Comparison of ENCODE assay signal across 2 cellular contexts in the genomic region with DNA sequence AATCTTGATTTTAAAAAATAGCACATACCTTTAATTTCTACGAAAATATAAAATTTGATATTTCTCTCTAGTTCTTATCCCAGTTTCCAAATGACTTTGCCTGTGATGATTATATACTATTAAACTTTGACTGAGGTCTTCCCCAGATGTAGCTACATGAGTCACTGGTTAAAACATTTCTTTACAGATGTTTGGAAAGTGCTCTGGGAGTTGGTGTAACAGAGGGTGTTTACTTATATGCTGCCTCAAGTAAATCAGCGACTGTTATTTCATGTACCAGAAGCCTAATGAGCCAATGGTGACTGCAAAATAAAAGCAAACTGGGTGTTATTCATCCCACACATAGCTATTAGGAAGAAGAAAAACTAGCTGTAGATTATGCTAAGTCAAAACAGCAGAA.
TF ChIP-seq lines count a peak whose summit lies in the region.

No MANE protein-coding gene starts in this region.

TF ChIP-seq in GM23338, 12 proteins besides CTCF, POLR2A, EP300 and RAD21 (continued from another document):
- no peak for TF ChIP-seq EZH2 (IDR thresholded peaks at IDR 0.05; ENCODE audit: low read depth, unreplicated experiment)
- TF ChIP-seq, protein P1, sequence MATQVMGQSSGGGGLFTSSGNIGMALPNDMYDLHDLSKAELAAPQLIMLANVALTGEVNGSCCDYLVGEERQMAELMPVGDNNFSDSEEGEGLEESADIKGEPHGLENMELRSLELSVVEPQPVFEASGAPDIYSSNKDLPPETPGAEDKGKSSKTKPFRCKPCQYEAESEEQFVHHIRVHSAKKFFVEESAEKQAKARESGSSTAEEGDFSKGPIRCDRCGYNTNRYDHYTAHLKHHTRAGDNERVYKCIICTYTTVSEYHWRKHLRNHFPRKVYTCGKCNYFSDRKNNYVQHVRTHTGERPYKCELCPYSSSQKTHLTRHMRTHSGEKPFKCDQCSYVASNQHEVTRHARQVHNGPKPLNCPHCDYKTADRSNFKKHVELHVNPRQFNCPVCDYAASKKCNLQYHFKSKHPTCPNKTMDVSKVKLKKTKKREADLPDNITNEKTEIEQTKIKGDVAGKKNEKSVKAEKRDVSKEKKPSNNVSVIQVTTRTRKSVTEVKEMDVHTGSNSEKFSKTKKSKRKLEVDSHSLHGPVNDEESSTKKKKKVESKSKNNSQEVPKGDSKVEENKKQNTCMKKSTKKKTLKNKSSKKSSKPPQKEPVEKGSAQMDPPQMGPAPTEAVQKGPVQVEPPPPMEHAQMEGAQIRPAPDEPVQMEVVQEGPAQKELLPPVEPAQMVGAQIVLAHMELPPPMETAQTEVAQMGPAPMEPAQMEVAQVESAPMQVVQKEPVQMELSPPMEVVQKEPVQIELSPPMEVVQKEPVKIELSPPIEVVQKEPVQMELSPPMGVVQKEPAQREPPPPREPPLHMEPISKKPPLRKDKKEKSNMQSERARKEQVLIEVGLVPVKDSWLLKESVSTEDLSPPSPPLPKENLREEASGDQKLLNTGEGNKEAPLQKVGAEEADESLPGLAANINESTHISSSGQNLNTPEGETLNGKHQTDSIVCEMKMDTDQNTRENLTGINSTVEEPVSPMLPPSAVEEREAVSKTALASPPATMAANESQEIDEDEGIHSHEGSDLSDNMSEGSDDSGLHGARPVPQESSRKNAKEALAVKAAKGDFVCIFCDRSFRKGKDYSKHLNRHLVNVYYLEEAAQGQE (IDR thresholded peaks at IDR 0.05; ENCODE audit: unreplicated experiment), result no peak
- no peak for TF ChIP-seq ZNF114 (CRISPR knock-in tag; IDR thresholded peaks at IDR 0.05)
- TF ChIP-seq EZH2phosphoT487 (IDR thresholded peaks at IDR 0.05; ENCODE audit: unreplicated experiment), result no peak
- no peak for TF ChIP-seq JUNB (IDR thresholded peaks at IDR 0.05; ENCODE audit: unreplicated experiment)
- no peak for TF ChIP-seq NANOG (IDR thresholded peaks at IDR 0.05; ENCODE audit: borderline replicate concordance)
- no peak for TF ChIP-seq ZNF331 (CRISPR knock-in tag; IDR thresholded peaks at IDR 0.05; ENCODE audit: low read depth)
- TF ChIP-seq STAT1 (IDR thresholded peaks at IDR 0.05; ENCODE audit: unreplicated experiment), result no peak
- TF ChIP-seq, protein P2, sequence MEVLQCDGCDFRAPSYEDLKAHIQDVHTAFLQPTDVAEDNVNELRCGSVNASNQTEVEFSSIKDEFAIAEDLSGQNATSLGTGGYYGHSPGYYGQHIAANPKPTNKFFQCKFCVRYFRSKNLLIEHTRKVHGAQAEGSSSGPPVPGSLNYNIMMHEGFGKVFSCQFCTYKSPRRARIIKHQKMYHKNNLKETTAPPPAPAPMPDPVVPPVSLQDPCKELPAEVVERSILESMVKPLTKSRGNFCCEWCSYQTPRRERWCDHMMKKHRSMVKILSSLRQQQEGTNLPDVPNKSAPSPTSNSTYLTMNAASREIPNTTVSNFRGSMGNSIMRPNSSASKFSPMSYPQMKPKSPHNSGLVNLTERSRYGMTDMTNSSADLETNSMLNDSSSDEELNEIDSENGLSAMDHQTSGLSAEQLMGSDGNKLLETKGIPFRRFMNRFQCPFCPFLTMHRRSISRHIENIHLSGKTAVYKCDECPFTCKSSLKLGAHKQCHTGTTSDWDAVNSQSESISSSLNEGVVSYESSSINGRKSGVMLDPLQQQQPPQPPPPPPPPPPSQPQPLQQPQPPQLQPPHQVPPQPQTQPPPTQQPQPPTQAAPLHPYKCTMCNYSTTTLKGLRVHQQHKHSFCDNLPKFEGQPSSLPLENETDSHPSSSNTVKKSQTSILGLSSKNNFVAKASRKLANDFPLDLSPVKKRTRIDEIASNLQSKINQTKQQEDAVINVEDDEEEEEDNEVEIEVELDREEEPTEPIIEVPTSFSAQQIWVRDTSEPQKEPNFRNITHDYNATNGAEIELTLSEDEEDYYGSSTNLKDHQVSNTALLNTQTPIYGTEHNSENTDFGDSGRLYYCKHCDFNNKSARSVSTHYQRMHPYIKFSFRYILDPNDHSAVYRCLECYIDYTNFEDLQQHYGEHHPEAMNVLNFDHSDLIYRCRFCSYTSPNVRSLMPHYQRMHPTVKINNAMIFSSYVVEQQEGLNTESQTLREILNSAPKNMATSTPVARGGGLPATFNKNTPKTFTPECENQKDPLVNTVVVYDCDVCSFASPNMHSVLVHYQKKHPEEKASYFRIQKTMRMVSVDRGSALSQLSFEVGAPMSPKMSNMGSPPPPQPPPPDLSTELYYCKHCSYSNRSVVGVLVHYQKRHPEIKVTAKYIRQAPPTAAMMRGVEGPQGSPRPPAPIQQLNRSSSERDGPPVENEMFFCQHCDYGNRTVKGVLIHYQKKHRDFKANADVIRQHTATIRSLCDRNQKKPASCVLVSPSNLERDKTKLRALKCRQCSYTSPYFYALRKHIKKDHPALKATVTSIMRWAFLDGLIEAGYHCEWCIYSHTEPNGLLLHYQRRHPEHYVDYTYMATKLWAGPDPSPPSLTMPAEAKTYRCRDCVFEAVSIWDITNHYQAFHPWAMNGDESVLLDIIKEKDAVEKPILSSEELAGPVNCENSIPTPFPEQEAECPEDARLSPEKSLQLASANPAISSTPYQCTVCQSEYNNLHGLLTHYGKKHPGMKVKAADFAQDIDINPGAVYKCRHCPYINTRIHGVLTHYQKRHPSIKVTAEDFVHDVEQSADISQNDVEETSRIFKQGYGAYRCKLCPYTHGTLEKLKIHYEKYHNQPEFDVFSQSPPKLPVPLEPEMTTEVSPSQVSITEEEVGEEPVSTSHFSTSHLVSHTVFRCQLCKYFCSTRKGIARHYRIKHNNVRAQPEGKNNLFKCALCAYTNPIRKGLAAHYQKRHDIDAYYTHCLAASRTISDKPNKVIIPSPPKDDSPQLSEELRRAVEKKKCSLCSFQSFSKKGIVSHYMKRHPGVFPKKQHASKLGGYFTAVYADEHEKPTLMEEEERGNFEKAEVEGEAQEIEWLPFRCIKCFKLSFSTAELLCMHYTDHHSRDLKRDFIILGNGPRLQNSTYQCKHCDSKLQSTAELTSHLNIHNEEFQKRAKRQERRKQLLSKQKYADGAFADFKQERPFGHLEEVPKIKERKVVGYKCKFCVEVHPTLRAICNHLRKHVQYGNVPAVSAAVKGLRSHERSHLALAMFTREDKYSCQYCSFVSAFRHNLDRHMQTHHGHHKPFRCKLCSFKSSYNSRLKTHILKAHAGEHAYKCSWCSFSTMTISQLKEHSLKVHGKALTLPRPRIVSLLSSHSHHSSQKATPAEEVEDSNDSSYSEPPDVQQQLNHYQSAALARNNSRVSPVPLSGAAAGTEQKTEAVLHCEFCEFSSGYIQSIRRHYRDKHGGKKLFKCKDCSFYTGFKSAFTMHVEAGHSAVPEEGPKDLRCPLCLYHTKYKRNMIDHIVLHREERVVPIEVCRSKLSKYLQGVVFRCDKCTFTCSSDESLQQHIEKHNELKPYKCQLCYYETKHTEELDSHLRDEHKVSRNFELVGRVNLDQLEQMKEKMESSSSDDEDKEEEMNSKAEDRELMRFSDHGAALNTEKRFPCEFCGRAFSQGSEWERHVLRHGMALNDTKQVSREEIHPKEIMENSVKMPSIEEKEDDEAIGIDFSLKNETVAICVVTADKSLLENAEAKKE (CRISPR knock-in tag; IDR thresholded peaks at IDR 0.05), result no peak
- TF ChIP-seq CREB1 (CRISPR knock-in tag; IDR thresholded peaks at IDR 0.05; ENCODE audit: low read depth), result no peak
- no peak for TF ChIP-seq POLR2AphosphoS5 (IDR thresholded peaks at IDR 0.05; ENCODE audit: low read depth)

TF ChIP-seq in IMR-90, 13 proteins besides CTCF, POLR2A, EP300 and RAD21 (continued from another document):
- TF ChIP-seq USF2 (IDR thresholded peaks at IDR 0.05; ENCODE audit: low read depth, low read length), result no peak
TF ChIP-seq in IMR-90: peak in this region for 0.
